Comparison of ENCODE assay signal across 8 cellular contexts in the genomic region with DNA sequence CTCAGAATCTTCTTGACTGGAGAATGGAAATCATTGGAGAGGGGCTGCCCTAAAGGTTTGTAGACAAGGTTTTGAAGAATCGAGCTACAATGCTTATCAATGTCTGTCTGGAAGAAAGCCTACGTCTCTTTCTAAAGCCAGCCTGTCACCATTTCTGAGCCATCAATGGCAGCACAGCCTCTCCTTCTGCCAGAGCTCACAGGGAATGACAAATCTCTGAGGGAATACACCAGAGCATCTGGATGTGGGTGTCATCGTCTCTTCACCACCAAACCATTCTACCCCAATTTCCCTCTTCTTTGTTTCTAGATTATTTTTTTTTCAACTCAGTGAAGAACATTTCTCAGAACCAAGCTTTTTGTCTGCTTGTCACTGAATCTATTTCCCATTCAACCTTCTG.
"Had no signal": no experiment of that assay in that cellular context is flagged by ENCODE, and none has a peak within 500 bp of the region (broad histone marks: within the 10 kb centered on the region; RNA-seq: fewer than 3 reads in every experiment).

No MANE protein-coding gene starts in this region.

- H3K4me2 ChIP-seq: KMS-11 had no signal

- H3K9ac ChIP-seq: KMS-11 had no signal

- H3K4me3 ChIP-seq: K562 had no signal

- H3K27ac ChIP-seq: HL-60, KMS-11 had no signal

- FAIRE-seq: HepG2, HTR-8/SVneo, K562 had no signal

- ATAC-seq: HepG2, K562 had no signal

- DNase-seq: IMR-90, KBM-7, KG1 had no signal
